In genomic region chr6:32116674-32117073, GRCh38 we compare ENCODE assay signal across 10 cellular contexts. TPM values are rescaled to one million over a fixed set of nuclear protein-coding genes. Genes with fewer than 3 reads are reported as not detected.
DNase-seq lines count a peak whose midpoint lies in the region; ATAC-seq, FAIRE-seq and TF ChIP-seq lines count a peak whose summit lies in the region.
"Had no signal": no experiment of that assay in that cellular context is flagged by ENCODE, and none has a peak within 500 bp of the region (broad histone marks: within the 10 kb centered on the region; RNA-seq: fewer than 3 reads in every experiment).

No MANE protein-coding gene starts in this region.

- H3K9me3 ChIP-seq in left ventricle myocardium inferior (replicated peaks), result no peaks in the 10 kb centered on the region
- H3K9me3 ChIP-seq in right cardiac atrium (ENCODE audit: control insufficient read depth, low read length), result no peaks in the 10 kb centered on the region

- FAIRE-seq in urothelium cell line (lab: Jason Lieb, UNC), result no peak
- FAIRE-seq: G401.6 had no signal

- no peaks in the 10 kb centered on the region for H3K27me3 ChIP-seq in left ventricle myocardium inferior (ENCODE audit: low read depth)
- H3K27me3 ChIP-seq in right cardiac atrium (ENCODE audit: control insufficient read depth, insufficient read depth), result no peaks in the 10 kb centered on the region

- 80% methylated on average over 7 of the region's 7 CpGs for WGBS in right cardiac atrium

- no peak for ATAC-seq in right cardiac atrium

- peaks cover 56% of the 10 kb centered on the region for H3K4me1 ChIP-seq in left ventricle myocardium inferior
- peaks cover 13% of the 10 kb centered on the region for H3K4me1 ChIP-seq in right cardiac atrium (ENCODE audit: control insufficient read depth, insufficient read depth, low read length)

- TF ChIP-seq CTCF in left ventricle myocardium inferior (IDR thresholded peaks at IDR 0.05; ENCODE audit: borderline replicate concordance) (peak; percentile 53), fibroblast of villous mesenchyme (IDR thresholded peaks at IDR 0.05; ENCODE audit: insufficient read depth, low read depth, low read length) (peak; percentile 56)

- H3K36me3 ChIP-seq in left ventricle myocardium inferior, result peaks cover 62% of the 10 kb centered on the region

- H3K4me3 ChIP-seq in left ventricle myocardium inferior (no peak overlapping the region), right cardiac atrium (ENCODE audit: low read length) (no peak overlapping the region), fibroblast of villous mesenchyme (ENCODE audit: low read depth, low read length) (no peak overlapping the region)

- intact Hi-C loops in left ventricle myocardium inferior (cut with micrococcal nuclease), result no loop called here
- intact Hi-C loops in right cardiac atrium (cut with DNase I), result no loop called here

- DNase-seq in left ventricle myocardium inferior (no peak), right cardiac atrium (no peak), OCI-M1 (lab: John Stamatoyannopoulos, UW) (peak; percentile 47), fibroblast of villous mesenchyme (ENCODE audit: low read depth) (no peak), urothelium cell line (ENCODE audit: low spot score) (peak; percentile 45), NCI-H2171 (lab: John Stamatoyannopoulos, UW) (no peak), NCI-H748 treated with DMSO at 0.1 percent for 48 hours (lab: John Stamatoyannopoulos, UW) (no peak), substantia nigra (lab: John Stamatoyannopoulos, UW) (no peak)
- DNase-seq: retina had no signal

- H3K27ac ChIP-seq in left ventricle myocardium inferior (replicated peaks) (no peak overlapping the region), right cardiac atrium (ENCODE audit: low read length) (no peak overlapping the region), substantia nigra (ENCODE audit: low read depth, low read length, poor library complexity, severe bottlenecking) (no peak overlapping the region)

RNA-seq across cellular contexts. Expression of gene TNXB, which starts 7.5 kb away (rescaled TPM):
- total RNA-seq in left ventricle myocardium inferior, result 73.0 TPM
- total RNA-seq in right cardiac atrium, result 100 to 1,000 TPM in 3 of 4 donors, 10 to 100 TPM in 1; 77.9 to 182 (median 115) TPM
- polyA plus RNA-seq in right cardiac atrium, result 99.0 TPM
- total RNA-seq in fibroblast of villous mesenchyme, result 4.8 and 17.7 TPM in 2 replicates

RNA-seq across cellular contexts. Expression of gene ATF6B, which starts 11.4 kb away (rescaled TPM):
- 29.1 TPM for total RNA-seq in left ventricle myocardium inferior
- 10 to 100 TPM; 35.2 to 44.9 (median 38.5) TPM for total RNA-seq in right cardiac atrium
- polyA plus RNA-seq in right cardiac atrium, result 29.2 TPM
- 17.3 and 22.9 TPM in 2 replicates for total RNA-seq in fibroblast of villous mesenchyme

RNA-seq across cellular contexts. Expression of gene FKBPL, which starts 13.4 kb away (rescaled TPM):
- total RNA-seq in left ventricle myocardium inferior, result 2.7 TPM
- total RNA-seq in right cardiac atrium, result 1 to 10 TPM; 2.9 to 3.6 (median 3.1) TPM
- 3.5 TPM for polyA plus RNA-seq in right cardiac atrium
- total RNA-seq in fibroblast of villous mesenchyme, result 6.4 and 6.9 TPM in 2 replicates

RNA-seq across cellular contexts. Expression of gene PRRT1, which starts 35.1 kb away (rescaled TPM):
- total RNA-seq in left ventricle myocardium inferior, result 1.0 TPM
- 1 to 10 TPM; 1.5 to 3.3 (median 1.8) TPM for total RNA-seq in right cardiac atrium
- polyA plus RNA-seq in right cardiac atrium, result 2.6 TPM
- under 0.01 and 0.32 TPM in 2 replicates for total RNA-seq in fibroblast of villous mesenchyme

RNA-seq across cellular contexts. Expression of gene PPT2, which starts 37.3 kb away (rescaled TPM):
- total RNA-seq in left ventricle myocardium inferior (23.4 TPM), right cardiac atrium (10 to 100 TPM; 26.1 to 30.5 (median 30.1) TPM), fibroblast of villous mesenchyme (14.8 and 22.9 TPM in 2 replicates)
- 22.4 TPM for polyA plus RNA-seq in right cardiac atrium

Comparison
In these comparisons a context has a peak if more than half of its experiments do, and no peak if none do; other contexts are left out.
1. DNase-seq: peak in OCI-M1 (single experiment) and urothelium cell line (single experiment); none in left ventricle myocardium inferior (single experiment), right cardiac atrium (0 of 3), fibroblast of villous mesenchyme (single experiment), NCI-H2171 (single experiment), NCI-H748 treated with DMSO at 0.1 percent for 48 hours (single experiment) and substantia nigra (0 of 49).